ENCODE assay signal across 8 cellular contexts in the genomic region with DNA sequence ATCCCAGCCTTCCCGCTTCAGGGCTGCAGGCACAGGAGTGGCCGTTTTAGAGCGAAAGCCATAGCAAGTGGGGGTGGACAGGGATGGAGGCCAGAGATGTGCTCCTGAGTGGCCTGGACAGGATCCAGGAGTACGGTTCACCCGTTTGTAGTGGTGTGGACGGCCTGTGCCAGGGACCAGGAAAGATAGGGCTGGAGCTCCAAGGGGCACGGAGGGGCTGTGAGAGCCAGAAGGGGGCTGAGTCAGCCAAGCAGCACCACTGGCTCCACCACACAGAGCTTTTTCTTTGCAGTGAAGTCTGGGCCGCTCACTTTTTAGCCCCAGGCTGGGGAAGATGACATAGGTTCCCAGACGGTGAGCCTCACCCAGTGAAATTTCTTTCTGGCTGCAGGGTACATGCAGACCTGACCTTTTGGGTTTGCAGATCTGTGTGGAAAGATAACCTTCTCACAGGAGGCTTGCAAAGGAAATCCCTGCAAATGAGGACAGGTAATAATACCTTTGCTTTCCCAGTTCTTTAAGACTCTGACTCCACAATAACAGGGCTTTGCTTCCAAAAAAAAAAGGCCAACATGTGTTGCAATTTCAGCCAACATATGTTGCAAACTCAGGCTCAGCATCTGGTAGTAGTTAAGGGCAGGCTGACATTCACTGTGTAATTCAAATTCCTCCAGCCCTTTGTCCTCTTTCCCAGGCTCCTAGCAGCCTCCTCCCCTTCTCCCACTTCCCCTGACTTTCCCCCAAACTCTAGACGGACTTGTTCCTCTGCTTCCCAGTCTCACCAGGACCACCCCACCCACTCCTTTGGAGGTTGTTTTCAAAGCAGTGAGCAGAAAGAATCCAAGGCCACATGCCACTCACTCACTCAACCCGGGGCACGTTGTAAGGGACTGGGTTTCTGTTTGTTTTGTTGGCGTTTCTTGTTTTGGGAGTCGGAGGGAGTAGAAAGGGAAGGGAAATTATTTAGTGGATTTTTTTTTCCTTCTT. TPM values are rescaled to one million over a fixed set of nuclear protein-coding genes. Genes with fewer than 3 reads are reported as not detected.
A peak's percentile ranks its signal among the peaks of the same experiment; 100 is the strongest.
DNase-seq lines count a peak whose midpoint lies in the region; ATAC-seq and TF ChIP-seq lines count a peak whose summit lies in the region.

No MANE protein-coding gene starts in this region.

- TF ChIP-seq CTCF in nephron (IDR thresholded peaks at IDR 0.05; ENCODE audit: unreplicated experiment in 3 of 3) = no peak

- H3K9me3 Mint-ChIP-seq in nephron = peaks cover 8% of the 10 kb centered on the region
- no peaks in the 10 kb centered on the region for H3K9me3 Mint-ChIP-seq in activated naive CD4-positive, alpha-beta T cell treated with anti-CD3 and anti-CD28 coated beads for 36 hours

- DNase-seq in AG08396 (ENCODE audit: low spot score) = peak; percentile 80
- DNase-seq in NCI-H69 (lab: John Stamatoyannopoulos, UW) = peak; percentile 53
- peak; percentile 26 for DNase-seq in epithelial cell of prostate (ENCODE audit: low read depth, low spot score)
- no peak for DNase-seq in KBM-7
- no peak for DNase-seq in activated naive CD4-positive, alpha-beta T cell treated with anti-CD3 and anti-CD28 coated beads for 36 hours

- H3K4me1 Mint-ChIP-seq in nephron = peaks cover 69% of the 10 kb centered on the region
- no peaks in the 10 kb centered on the region for H3K4me1 Mint-ChIP-seq in activated naive CD4-positive, alpha-beta T cell treated with anti-CD3 and anti-CD28 coated beads for 36 hours (ENCODE audit: low read depth)

- CTCF ChIA-PET in activated naive CD4-positive, alpha-beta T cell treated with anti-CD3 and anti-CD28 coated beads for 36 hours (lab: Charles Lee) = no interaction called here

- ATAC-seq in GM21423 (IDR thresholded peaks at IDR 0.05; ENCODE audit: unreplicated experiment) (no peak), HG03520 (IDR thresholded peaks at IDR 0.05; ENCODE audit: unreplicated experiment) (no peak)

- H3K27ac Mint-ChIP-seq in nephron = peak overlapping the region; percentile 98 to 99 (median 99)
- no peak overlapping the region for H3K27ac Mint-ChIP-seq in activated naive CD4-positive, alpha-beta T cell treated with anti-CD3 and anti-CD28 coated beads for 36 hours

- no peaks in the 10 kb centered on the region for H3K27me3 Mint-ChIP-seq in nephron (ENCODE audit: low read depth)
- H3K27me3 Mint-ChIP-seq in activated naive CD4-positive, alpha-beta T cell treated with anti-CD3 and anti-CD28 coated beads for 36 hours (ENCODE audit: low read depth) = peaks cover 3% of the 10 kb centered on the region

- intact Hi-C loops in activated naive CD4-positive, alpha-beta T cell treated with anti-CD3 and anti-CD28 coated beads for 36 hours (cut with micrococcal nuclease) = no loop called here

- peaks cover 4% of the 10 kb centered on the region for H3K36me3 Mint-ChIP-seq in nephron (ENCODE audit: low read depth)
- H3K36me3 Mint-ChIP-seq in activated naive CD4-positive, alpha-beta T cell treated with anti-CD3 and anti-CD28 coated beads for 36 hours (ENCODE audit: low read depth) = no peaks in the 10 kb centered on the region

- peak overlapping the region; percentile 24 to 67 (median 37) for H3K4me3 Mint-ChIP-seq in nephron
- no peak overlapping the region for H3K4me3 Mint-ChIP-seq in activated naive CD4-positive, alpha-beta T cell treated with anti-CD3 and anti-CD28 coated beads for 36 hours

- H3K27ac ChIP-seq in epithelial cell of prostate = peak overlapping the region; percentile 61

- in situ Hi-C loops in KBM-7 (cut with MboI; ENCODE audit: low pct_unique_long_range_greater_than_20kb, low sequenced_read_pairs) = no loop called here

RNA-seq across cellular contexts. Expression of a gene that starts 20.3 kb away (rescaled TPM):
- 10 to 100 TPM; 23.4 to 24.4 TPM for total RNA-seq in activated naive CD4-positive, alpha-beta T cell treated with anti-CD3 and anti-CD28 coated beads for 36 hours

RNA-seq across cellular contexts. Expression of a gene that starts 59.2 kb away (rescaled TPM):
- total RNA-seq in activated naive CD4-positive, alpha-beta T cell treated with anti-CD3 and anti-CD28 coated beads for 36 hours = not detected

Comparison
In these comparisons a context has a peak if more than half of its experiments do, and no peak if none do; other contexts are left out.
1. DNase-seq: peak in AG08396 (single experiment), NCI-H69 (single experiment) and epithelial cell of prostate (single experiment); none in KBM-7 (single experiment) and activated naive CD4-positive, alpha-beta T cell treated with anti-CD3 and anti-CD28 coated beads for 36 hours (single experiment).